In the genomic region with DNA sequence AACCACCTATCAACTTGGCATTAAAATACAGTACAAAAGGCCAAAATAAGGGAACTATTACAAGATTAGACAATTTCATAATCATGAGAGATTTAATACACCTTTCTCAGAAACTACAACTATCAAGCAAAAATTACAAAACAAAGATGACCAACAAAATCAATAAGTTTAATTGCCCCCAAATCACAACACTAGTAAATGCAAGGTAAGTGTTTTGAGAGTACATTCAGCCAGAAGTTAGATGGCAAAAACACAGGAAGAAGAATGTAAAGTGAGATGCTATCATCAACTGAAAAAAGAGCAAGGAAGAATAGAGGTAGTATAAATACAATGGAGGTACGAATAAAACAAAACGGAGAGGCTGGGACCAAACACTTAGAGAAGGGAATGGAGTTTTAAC, we compare ENCODE assay signal across 1 cellular context.
TF ChIP-seq lines count a peak whose summit lies in the region.

No MANE protein-coding gene starts in this region.

TF ChIP-seq in GM23338, 12 proteins besides CTCF, POLR2A, EP300 and RAD21 (continued from another document):
- TF ChIP-seq ZNF462 (CRISPR knock-in tag; IDR thresholded peaks at IDR 0.05), result no peak
- TF ChIP-seq ZNF331 (CRISPR knock-in tag; IDR thresholded peaks at IDR 0.05; ENCODE audit: low read depth), result no peak
- TF ChIP-seq, protein P1, sequence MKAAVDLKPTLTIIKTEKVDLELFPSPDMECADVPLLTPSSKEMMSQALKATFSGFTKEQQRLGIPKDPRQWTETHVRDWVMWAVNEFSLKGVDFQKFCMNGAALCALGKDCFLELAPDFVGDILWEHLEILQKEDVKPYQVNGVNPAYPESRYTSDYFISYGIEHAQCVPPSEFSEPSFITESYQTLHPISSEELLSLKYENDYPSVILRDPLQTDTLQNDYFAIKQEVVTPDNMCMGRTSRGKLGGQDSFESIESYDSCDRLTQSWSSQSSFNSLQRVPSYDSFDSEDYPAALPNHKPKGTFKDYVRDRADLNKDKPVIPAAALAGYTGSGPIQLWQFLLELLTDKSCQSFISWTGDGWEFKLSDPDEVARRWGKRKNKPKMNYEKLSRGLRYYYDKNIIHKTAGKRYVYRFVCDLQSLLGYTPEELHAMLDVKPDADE (IDR thresholded peaks at IDR 0.05), result no peak
- no peak for TF ChIP-seq STAT1 (IDR thresholded peaks at IDR 0.05; ENCODE audit: unreplicated experiment)
- no peak for TF ChIP-seq NANOG (IDR thresholded peaks at IDR 0.05; ENCODE audit: borderline replicate concordance)
